In genomic region chr21:33491373-33492102, GRCh38 we compare ENCODE assay signal across 8 cellular contexts. TPM values are rescaled to one million over a fixed set of nuclear protein-coding genes. Genes with fewer than 3 reads are reported as not detected.
DNase-seq lines count a peak whose midpoint lies in the region; ATAC-seq, FAIRE-seq and TF ChIP-seq lines count a peak whose summit lies in the region.

DNAJC28 (minus strand) TSS chr21:33491716; CDS start chr21:33489393, 2,323 bp downstream.

- H3K27ac ChIP-seq in HUES6 (ENCODE audit: low read depth, low read length) (peak within 1 kb of the TSS; percentile 42; the same call in 1 of the 2 replicates), OCI-LY1 (ENCODE audit: low read depth, low read length, poor library complexity, severe bottlenecking) (no peak within 1 kb of the TSS)

- no peaks in the 10 kb centered on the region for H4K20me1 ChIP-seq in OCI-LY1 (ENCODE audit: insufficient read depth, low read length)

- H3K36me3 ChIP-seq in HUES6 (ENCODE audit: control insufficient read depth, insufficient read depth, low read length), result no peaks in the 10 kb centered on the region
- no peaks in the 10 kb centered on the region for H3K36me3 ChIP-seq in OCI-LY1 (ENCODE audit: insufficient read depth, low read length)

- H3K9ac ChIP-seq in HUES6 (ENCODE audit: low read length) (peak within 1 kb of the TSS; percentile 85), OCI-LY1 (ENCODE audit: low read length) (peak within 1 kb of the TSS; percentile 66)

- H2AFZ ChIP-seq in OCI-LY1 (ENCODE audit: low read length), result peak within 1 kb of the TSS; percentile 85

- peaks cover 4% of the 10 kb centered on the region for H3K4me1 ChIP-seq in HUES6 (ENCODE audit: control insufficient read depth, insufficient read depth, low read length)
- H3K4me1 ChIP-seq in OCI-LY1 (ENCODE audit: insufficient read depth, low read length, severe bottlenecking), result peaks cover 14% of the 10 kb centered on the region
- H3K4me1 ChIP-seq in mononuclear cell (ENCODE audit: insufficient read depth, low read length), result peaks cover 17% of the 10 kb centered on the region

- no peaks in the 10 kb centered on the region for H3K27me3 ChIP-seq in HUES6 (ENCODE audit: control insufficient read depth, insufficient read depth, low read length)
- no peaks in the 10 kb centered on the region for H3K27me3 ChIP-seq in OCI-LY1 (ENCODE audit: insufficient read depth, low read length)
- H3K27me3 ChIP-seq in mononuclear cell (ENCODE audit: insufficient read depth, low read length), result no peaks in the 10 kb centered on the region

- peak within 1 kb of the TSS; percentile 83 for H3K4me3 ChIP-seq in HUES6 (ENCODE audit: low read depth, low read length)
- peak within 1 kb of the TSS; percentile 70 for H3K4me3 ChIP-seq in OCI-LY1 (ENCODE audit: low read depth, low read length, poor library complexity, severe bottlenecking)
- H3K4me3 ChIP-seq in epithelial cell of esophagus (ENCODE audit: low read length), result peak within 1 kb of the TSS; percentile 65
- H3K4me3 ChIP-seq in mononuclear cell (ENCODE audit: low read length), result peak within 1 kb of the TSS; percentile 87

- no peaks in the 10 kb centered on the region for H3K79me2 ChIP-seq in OCI-LY1 (ENCODE audit: insufficient read depth, low read length)

- peak; percentile 99 for ATAC-seq in GM21447 (IDR thresholded peaks at IDR 0.05; ENCODE audit: unreplicated experiment)

- H3K4me2 ChIP-seq in OCI-LY1 (ENCODE audit: low read length), result peak within 1 kb of the TSS; percentile 93

- DNase-seq in D721Med (ENCODE audit: insufficient read length, low spot score) (peak; percentile 84), activated T-cell treated with anti-CD3 and anti-CD28 coated beads for 24 hours (ENCODE audit: low read depth) (peak; percentile 91), epithelial cell of esophagus (ENCODE audit: low read depth) (peak; percentile 90)
- peak; percentile 87 to 94 for DNase-seq in stimulated activated CD8-positive, alpha-beta memory T cell treated with anti-CD3 and anti-CD28 coated beads, Interleukin-4, amount 100 ng/mL, for 1 hour (ENCODE audit: low read depth in 2 of 2, low spot score in 1 of 2)

- no peaks in the 10 kb centered on the region for H3K9me2 ChIP-seq in OCI-LY1 (ENCODE audit: low read depth, low read length)

- TF ChIP-seq CTCF in D721Med (IDR thresholded peaks at IDR 0.05; ENCODE audit: insufficient read depth, missing control alignments), result no peak
- TF ChIP-seq CTCF in OCI-LY1 (IDR thresholded peaks at IDR 0.05; ENCODE audit: low read length), result no peak
- no peak for TF ChIP-seq CTCF in epithelial cell of esophagus (IDR thresholded peaks at IDR 0.05; ENCODE audit: insufficient read depth, low read depth, low read length, missing control alignments)

- H3F3A ChIP-seq in OCI-LY1 (ENCODE audit: insufficient read depth, low read length), result no peaks in the 10 kb centered on the region

- H3K9me3 ChIP-seq in HUES6 (ENCODE audit: control insufficient read depth, insufficient read depth, low read depth, low read length) (no peaks in the 10 kb centered on the region), OCI-LY1 (ENCODE audit: low read length) (no peaks in the 10 kb centered on the region), mononuclear cell (ENCODE audit: low read depth, low read length) (no peaks in the 10 kb centered on the region)

- FAIRE-seq in D721Med (lab: Jason Lieb, UNC), result no peak

RNA-seq across cellular contexts. Expression of gene DNAJC28, which starts in this region (rescaled TPM):
- not detected for total RNA-seq in mononuclear cell
